ENCODE assay signal across 16 cellular contexts in the genomic region with DNA sequence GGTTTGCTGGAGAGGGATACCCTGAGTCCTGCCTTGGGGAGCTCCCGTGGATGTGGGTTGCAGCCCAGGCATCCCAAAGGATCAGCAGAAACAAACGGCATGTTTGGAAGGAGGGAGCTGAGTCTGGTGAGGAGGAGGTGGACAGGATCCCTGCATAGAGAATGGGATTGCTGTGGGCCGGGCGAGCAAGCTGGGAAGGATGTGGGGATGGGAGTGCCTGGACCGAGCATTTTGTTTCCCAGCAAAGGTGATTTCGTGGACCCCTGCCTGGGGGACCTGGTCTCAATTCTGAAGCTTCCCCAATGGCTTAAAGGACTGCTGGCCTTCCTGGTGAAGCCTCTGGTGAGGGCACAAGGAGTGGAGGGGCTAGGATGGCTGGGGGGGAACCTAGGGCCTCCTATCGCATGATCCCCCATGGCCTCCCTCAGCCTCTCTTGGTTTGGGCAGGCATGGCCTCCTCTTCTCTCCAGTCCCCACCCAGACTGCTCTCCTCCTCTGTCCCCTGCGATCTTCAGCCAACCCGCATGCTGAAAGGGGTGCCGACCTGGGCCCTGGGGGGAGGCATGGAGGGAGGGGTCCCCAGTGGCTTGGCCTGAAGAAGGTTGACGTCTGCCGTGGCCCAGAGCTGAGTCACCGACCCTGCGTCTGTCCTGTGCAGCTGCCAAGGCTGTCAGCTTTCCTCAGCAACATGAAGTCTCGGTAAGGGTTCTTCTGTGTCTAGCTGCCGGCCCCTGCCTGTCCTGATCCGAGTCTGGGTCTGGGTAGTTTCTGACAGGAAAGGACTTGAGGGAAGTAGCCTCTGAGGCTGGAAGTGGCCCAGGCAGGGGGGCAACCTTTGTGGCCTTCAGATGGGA.
"Had no signal": no experiment of that assay in that cellular context is flagged by ENCODE, and none has a peak within 500 bp of the region (broad histone marks: within the 10 kb centered on the region; RNA-seq: fewer than 3 reads in every experiment).

No MANE protein-coding gene starts in this region.

- DNase-seq: activated B cell treated with CpG ODN at 0.5 μM for 24 hours; activated CD4-positive, alpha-beta T cell treated with anti-CD3 and anti-CD28 coated beads, Interleukin-2, amount 10 ng/mL, durations not matched to agents 24 days and 14 days; activated CD8-positive, alpha-beta memory T cell treated with anti-CD3 and anti-CD28 coated beads for 24 hours; activated naive CD4-positive, alpha-beta T cell treated with anti-CD3 and anti-CD28 coated beads for 36 hours; body of pancreas; dermis blood vessel endothelial cell; endodermal cell; kidney; left ventricle myocardium superior; stimulated activated CD4-positive, alpha-beta T cell treated with anti-CD3 and anti-CD28 coated beads, Interleukin-2, amount 100 ng/mL, for 24 hours; stimulated activated naive CD4-positive, alpha-beta T cell; T-helper 2 cell; upper lobe of left lung had no signal

- H3K27ac Mint-ChIP-seq: activated B cell treated with CpG ODN at 0.5 μM for 24 hours; activated CD4-positive, alpha-beta T cell treated with anti-CD3 and anti-CD28 coated beads, Interleukin-2, amount 10 ng/mL, durations not matched to agents 24 days and 14 days; activated naive CD4-positive, alpha-beta T cell treated with anti-CD3 and anti-CD28 coated beads for 36 hours; endodermal cell had no signal

- H3K27me3 Mint-ChIP-seq: activated B cell treated with CpG ODN at 0.5 μM for 24 hours; activated CD4-positive, alpha-beta T cell treated with anti-CD3 and anti-CD28 coated beads, Interleukin-2, amount 10 ng/mL, durations not matched to agents 24 days and 14 days had no signal

- H3K4me3 Mint-ChIP-seq: activated B cell treated with CpG ODN at 0.5 μM for 24 hours; activated CD4-positive, alpha-beta T cell treated with anti-CD3 and anti-CD28 coated beads, Interleukin-2, amount 10 ng/mL, durations not matched to agents 24 days and 14 days; activated naive CD4-positive, alpha-beta T cell treated with anti-CD3 and anti-CD28 coated beads for 36 hours; endodermal cell; neural crest cell had no signal

- H3K4me3 ChIP-seq: body of pancreas, right atrium auricular region, suprapubic skin, upper lobe of left lung had no signal

- H3K27me3 ChIP-seq: body of pancreas, right atrium auricular region, suprapubic skin, upper lobe of left lung had no signal

- H3K27ac ChIP-seq: body of pancreas, right atrium auricular region, suprapubic skin, upper lobe of left lung had no signal

- H3K9me3 Mint-ChIP-seq: activated B cell treated with CpG ODN at 0.5 μM for 24 hours; activated CD4-positive, alpha-beta T cell treated with anti-CD3 and anti-CD28 coated beads, Interleukin-2, amount 10 ng/mL, durations not matched to agents 24 days and 14 days; activated naive CD4-positive, alpha-beta T cell treated with anti-CD3 and anti-CD28 coated beads for 36 hours; endodermal cell; neural crest cell had no signal

- ATAC-seq: body of pancreas, left ventricle myocardium superior had no signal

- H3K36me3 ChIP-seq: right atrium auricular region had no signal

- H3K4me1 Mint-ChIP-seq: activated B cell treated with CpG ODN at 0.5 μM for 24 hours; activated CD4-positive, alpha-beta T cell treated with anti-CD3 and anti-CD28 coated beads, Interleukin-2, amount 10 ng/mL, durations not matched to agents 24 days and 14 days had no signal

- H3K9me3 ChIP-seq: body of pancreas, right atrium auricular region, suprapubic skin, upper lobe of left lung had no signal
